In the genomic region with DNA sequence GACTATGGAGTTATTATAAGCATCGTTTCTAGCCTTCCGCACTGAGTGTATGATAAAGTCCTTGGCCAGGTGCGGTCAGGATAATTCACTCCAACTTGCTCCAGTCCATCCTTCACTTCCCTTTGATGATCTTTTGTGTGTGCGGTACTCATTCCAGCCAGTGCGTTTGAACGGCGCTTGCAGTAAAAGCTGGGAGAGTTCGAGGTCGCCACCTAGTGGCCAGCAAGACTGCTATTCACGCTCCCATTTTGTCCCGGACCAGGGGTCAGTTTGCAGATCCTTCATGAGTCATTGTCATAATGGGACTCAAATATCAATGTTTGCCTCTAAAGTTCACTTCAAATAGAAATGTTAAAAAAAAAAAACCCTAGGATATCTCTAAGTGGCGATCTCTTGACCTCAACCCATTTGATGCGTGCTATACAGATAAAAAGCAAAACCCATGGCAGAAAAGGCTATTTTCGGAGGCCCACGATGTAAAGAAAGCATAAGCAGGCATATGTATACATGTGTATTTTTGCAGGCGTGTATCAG, we compare ENCODE assay signal across 8 cellular contexts.
A peak's percentile ranks its signal among the peaks of the same experiment; 100 is the strongest.
DNase-seq lines count a peak whose midpoint lies in the region; ATAC-seq and TF ChIP-seq lines count a peak whose summit lies in the region.

No MANE protein-coding gene starts in this region.

- H3K4me1 Mint-ChIP-seq in Caco-2 (ENCODE audit: low read depth, unreplicated experiment) (no peaks in the 10 kb centered on the region), glutamatergic neuron (ENCODE audit: low read depth, unreplicated experiment) (no peaks in the 10 kb centered on the region), progenitor cell of endocrine pancreas (ENCODE audit: low read depth) (no peaks in the 10 kb centered on the region)

- no TSS peak for BruUV-seq in Caco-2 (replicated peaks; lab: Mats Ljungman, UMichigan)

- TF ChIP-seq CTCF in Caco-2 (IDR thresholded peaks at IDR 0.05; ENCODE audit: insufficient read depth in 1 of 2, low read depth in 1 of 2, low read length in 1 of 2, severe bottlenecking in 1 of 2, unreplicated experiment in 1 of 2) (peak; percentile 91 to 95), VCaP (conservative IDR thresholded peaks at IDR 0.05) (peak; percentile 86), glutamatergic neuron (IDR thresholded peaks at IDR 0.05; ENCODE audit: partially characterized antibody, unreplicated experiment) (peak; percentile 87), progenitor cell of endocrine pancreas (IDR thresholded peaks at IDR 0.05; ENCODE audit: unreplicated experiment) (peak; percentile 99)

- no peak overlapping the region for H3K27ac ChIP-seq in VCaP

- no peaks in the 10 kb centered on the region for H3K36me3 Mint-ChIP-seq in Caco-2 (ENCODE audit: insufficient read depth, unreplicated experiment)
- peaks cover 8% of the 10 kb centered on the region for H3K36me3 Mint-ChIP-seq in glutamatergic neuron (ENCODE audit: unreplicated experiment)
- no peaks in the 10 kb centered on the region for H3K36me3 Mint-ChIP-seq in progenitor cell of endocrine pancreas (ENCODE audit: insufficient read depth)

- H3K27me3 ChIP-seq in Caco-2 (replicated peaks; ENCODE audit: control insufficient read depth, insufficient read depth, low read length) = no peaks in the 10 kb centered on the region
- H3K27me3 ChIP-seq in H7 (ENCODE audit: control insufficient read depth, insufficient read depth, low read length) = no peaks in the 10 kb centered on the region

- peaks cover 6% of the 10 kb centered on the region for H3K27me3 Mint-ChIP-seq in Caco-2 (ENCODE audit: insufficient read depth, unreplicated experiment)
- H3K27me3 Mint-ChIP-seq in glutamatergic neuron (ENCODE audit: unreplicated experiment) = no peaks in the 10 kb centered on the region
- peaks cover 31% of the 10 kb centered on the region for H3K27me3 Mint-ChIP-seq in progenitor cell of endocrine pancreas

- no peaks in the 10 kb centered on the region for H3K9me3 Mint-ChIP-seq in Caco-2 (ENCODE audit: unreplicated experiment)
- peaks cover 5% of the 10 kb centered on the region for H3K9me3 Mint-ChIP-seq in glutamatergic neuron (ENCODE audit: unreplicated experiment)
- H3K9me3 Mint-ChIP-seq in progenitor cell of endocrine pancreas (ENCODE audit: low read depth) = no peaks in the 10 kb centered on the region

- H3K9me3 ChIP-seq in Caco-2 = no peaks in the 10 kb centered on the region

- no peaks in the 10 kb centered on the region for H3K4me1 ChIP-seq in Caco-2

- intact Hi-C loops in Caco-2 (cut with micrococcal nuclease; ENCODE audit: unreplicated experiment) = loop anchor here (1.0 kb wide), 2 partner anchors 768 to 1489 kb away; no protein-coding TSS in a partner anchor

- ATAC-seq in GM19463 (IDR thresholded peaks at IDR 0.05; ENCODE audit: unreplicated experiment) = no peak

- H3K36me3 ChIP-seq in Caco-2 (ENCODE audit: control insufficient read depth, insufficient read depth, low read length) = no peaks in the 10 kb centered on the region
- H3K36me3 ChIP-seq in H7 (replicated peaks; ENCODE audit: control insufficient read depth, insufficient read depth, low read length) = no peaks in the 10 kb centered on the region

- H3K27ac Mint-ChIP-seq in Caco-2 (ENCODE audit: unreplicated experiment) (no peak overlapping the region), glutamatergic neuron (ENCODE audit: unreplicated experiment) (no peak overlapping the region), progenitor cell of endocrine pancreas (no peak overlapping the region)

- CTCF ChIA-PET in Caco-2 (lab: Charles Lee) = interaction anchor here (0.7 kb wide), 2 partner anchors 167 to 687 kb away, joined by 3 read pairs; no protein-coding TSS in a partner anchor

- peak; percentile 84 to 87 for DNase-seq in Caco-2
- DNase-seq in H7 = peak; percentile 72
- peak; percentile 48 for DNase-seq in NCI-H2171 (lab: John Stamatoyannopoulos, UW)
- DNase-seq in glutamatergic neuron = peak; percentile 68
- peak; percentile 69 for DNase-seq in progenitor cell of endocrine pancreas (ENCODE audit: low spot score, unreplicated experiment)
- DNase-seq in stimulated activated naive CD4-positive, alpha-beta T cell treated with Interleukin-2 at 50 U/mL for 16 hours (lab: John Stamatoyannopoulos, UW) = no peak

- H3K4me3 Mint-ChIP-seq in Caco-2 (ENCODE audit: unreplicated experiment) (no peak overlapping the region), glutamatergic neuron (ENCODE audit: unreplicated experiment) (no peak overlapping the region), progenitor cell of endocrine pancreas (ENCODE audit: low read depth) (no peak overlapping the region)

- POLR2A ChIA-PET in Caco-2 (lab: Charles Lee) = no interaction called here

- H3K4me3 ChIP-seq in Caco-2 (ENCODE audit: low read depth, low read length) (no peak overlapping the region), H7 (ENCODE audit: insufficient read depth, low read depth, low read length) (no peak overlapping the region)
